In the genomic region with DNA sequence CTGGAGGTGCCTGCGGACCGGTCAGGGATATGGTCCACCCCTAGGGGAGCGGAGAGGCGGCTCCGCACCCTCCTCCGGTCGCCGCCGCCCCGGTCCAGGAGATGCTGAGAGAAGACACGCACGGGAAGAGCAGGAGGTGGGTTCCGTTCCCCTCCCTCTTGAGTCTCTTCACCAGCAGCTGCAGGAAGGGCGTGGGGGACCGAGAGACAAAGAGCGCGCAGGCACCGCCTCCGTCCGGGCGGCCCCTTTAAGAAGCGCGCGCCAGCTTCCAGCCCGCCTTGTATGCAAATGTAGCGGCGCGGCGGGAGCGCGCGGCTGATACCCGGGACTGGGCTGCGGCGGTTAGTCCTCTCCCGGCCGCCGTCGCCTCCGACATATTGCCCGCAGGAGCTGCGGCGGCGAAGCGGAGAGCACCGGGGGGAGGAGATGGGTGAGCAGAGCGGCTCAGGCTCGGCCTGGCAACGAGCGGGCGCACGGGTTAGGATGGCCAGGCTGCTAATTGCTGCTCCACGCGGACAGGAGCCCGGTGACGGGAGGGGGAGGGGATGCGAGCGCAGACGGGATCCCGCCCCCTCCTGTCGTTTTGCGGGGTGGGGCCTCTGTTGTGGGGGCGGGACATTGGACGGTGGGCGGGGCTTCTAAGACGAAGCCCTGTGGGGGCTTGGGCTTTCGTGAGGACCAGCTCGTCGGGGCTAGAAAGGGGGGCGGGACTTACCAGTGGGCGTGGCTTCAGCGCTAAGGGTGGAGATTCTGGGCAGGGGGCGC, we compare ENCODE assay signal across 1 cellular context.
TF ChIP-seq lines count a peak whose summit lies in the region.

A gene (plus strand): TSS at position 318 of the 765 bp plus-strand sequence. CDS start 109 bp downstream, at position 427.

TF ChIP-seq in HepG2, 621 proteins besides CTCF, POLR2A, EP300 and RAD21 (continued from another document and continues in another):
- TF ChIP-seq, protein P1, sequence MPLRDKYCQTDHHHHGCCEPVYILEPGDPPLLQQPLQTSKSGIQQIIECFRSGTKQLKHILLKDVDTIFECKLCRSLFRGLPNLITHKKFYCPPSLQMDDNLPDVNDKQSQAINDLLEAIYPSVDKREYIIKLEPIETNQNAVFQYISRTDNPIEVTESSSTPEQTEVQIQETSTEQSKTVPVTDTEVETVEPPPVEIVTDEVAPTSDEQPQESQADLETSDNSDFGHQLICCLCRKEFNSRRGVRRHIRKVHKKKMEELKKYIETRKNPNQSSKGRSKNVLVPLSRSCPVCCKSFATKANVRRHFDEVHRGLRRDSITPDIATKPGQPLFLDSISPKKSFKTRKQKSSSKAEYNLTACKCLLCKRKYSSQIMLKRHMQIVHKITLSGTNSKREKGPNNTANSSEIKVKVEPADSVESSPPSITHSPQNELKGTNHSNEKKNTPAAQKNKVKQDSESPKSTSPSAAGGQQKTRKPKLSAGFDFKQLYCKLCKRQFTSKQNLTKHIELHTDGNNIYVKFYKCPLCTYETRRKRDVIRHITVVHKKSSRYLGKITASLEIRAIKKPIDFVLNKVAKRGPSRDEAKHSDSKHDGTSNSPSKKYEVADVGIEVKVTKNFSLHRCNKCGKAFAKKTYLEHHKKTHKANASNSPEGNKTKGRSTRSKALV (CRISPR knock-in tag; IDR thresholded peaks at IDR 0.05) = no peak; the same call in 1 of the 2 replicates
- TF ChIP-seq ZNF343 (CRISPR knock-in tag; IDR thresholded peaks at IDR 0.05) (no peak; the same call in 1 of the 2 replicates), TCF12 (IDR thresholded peaks at IDR 0.05) (no peak), TCF12 (CRISPR knock-in tag; IDR thresholded peaks at IDR 0.05) (0 out of 2 replicates have a peak, but pooled peaks have one; percentile 22), CHD4 (IDR thresholded peaks at IDR 0.05; ENCODE audit: borderline replicate concordance, low read length) (no peak), ZNF510 (CRISPR knock-in tag; IDR thresholded peaks at IDR 0.05; ENCODE audit: low read depth) (peak; percentile 75; the same call in 1 of the 2 replicates), KDM3A (CRISPR knock-in tag; IDR thresholded peaks at IDR 0.05; ENCODE audit: low read depth) (peak; percentile 75; the same call in 1 of the 2 replicates), FOXJ3 (CRISPR knock-in tag; IDR thresholded peaks at IDR 0.05; ENCODE audit: borderline replicate concordance) (0 out of 2 replicates have a peak, but pooled peaks have one; percentile 28), KDM2A (CRISPR knock-in tag; IDR thresholded peaks at IDR 0.05; ENCODE audit: borderline replicate concordance, low read depth) (peak; percentile 60; the same call in 1 of the 2 replicates), REXO4 (CRISPR knock-in tag; IDR thresholded peaks at IDR 0.05; ENCODE audit: borderline replicate concordance) (no peak), ZNF10 (CRISPR knock-in tag; IDR thresholded peaks at IDR 0.05; ENCODE audit: borderline replicate concordance, low read depth) (no peak), CBX1 (IDR thresholded peaks at IDR 0.05; ENCODE audit: low read depth) (peak; percentile 52), ZBTB38 (CRISPR knock-in tag; IDR thresholded peaks at IDR 0.05) (peak; percentile 67), MAZ (IDR thresholded peaks at IDR 0.05; ENCODE audit: borderline replicate concordance, low read depth, low read length) (no peak; the same call in 1 of the 2 replicates), MAZ (CRISPR knock-in tag; IDR thresholded peaks at IDR 0.05; ENCODE audit: low read depth) (peak; percentile 90), SIN3B (IDR thresholded peaks at IDR 0.05; ENCODE audit: low read length) (no peak), SRSF4 (IDR thresholded peaks at IDR 0.05; ENCODE audit: low read depth, low read length, poor library complexity, severe bottlenecking) (no peak), JARID2 (CRISPR knock-in tag; IDR thresholded peaks at IDR 0.05; ENCODE audit: insufficient replicate concordance) (peak; percentile 35), YEATS4 (CRISPR knock-in tag; IDR thresholded peaks at IDR 0.05; ENCODE audit: borderline replicate concordance) (peak; percentile 77; the same call in 1 of the 2 replicates), SMC3 (IDR thresholded peaks at IDR 0.05; ENCODE audit: low read length) (no peak), ZNF251 (CRISPR knock-in tag; IDR thresholded peaks at IDR 0.05) (no peak), FOSL2 (CRISPR knock-in tag; IDR thresholded peaks at IDR 0.05) (no peak; the same call in 1 of the 2 replicates), HNRNPUL1 (IDR thresholded peaks at IDR 0.05; ENCODE audit: low read depth, low read length) (no peak), ZFP62 (CRISPR knock-in tag; IDR thresholded peaks at IDR 0.05) (no peak), KAT7 (CRISPR knock-in tag; IDR thresholded peaks at IDR 0.05; ENCODE audit: borderline replicate concordance) (peak; percentile 44; the same call in 1 of the 2 replicates), PHF8 (CRISPR knock-in tag; IDR thresholded peaks at IDR 0.05) (peak; percentile 91), JUN (CRISPR knock-in tag; IDR thresholded peaks at IDR 0.05) (no peak), ZNF556 (CRISPR knock-in tag; IDR thresholded peaks at IDR 0.05; ENCODE audit: borderline replicate concordance) (no peak), ZNF234 (CRISPR knock-in tag; conservative IDR thresholded peaks at IDR 0.05) (no peak), ZNF235 (CRISPR knock-in tag; IDR thresholded peaks at IDR 0.05; ENCODE audit: borderline replicate concordance) (no peak), TP53 (CRISPR knock-in tag; conservative IDR thresholded peaks at IDR 0.05) (no peak), SMAD3 (CRISPR knock-in tag; IDR thresholded peaks at IDR 0.05) (no peak), NR2F6 (IDR thresholded peaks at IDR 0.05) (no peak), NR2F6 (CRISPR knock-in tag; IDR thresholded peaks at IDR 0.05) (0 out of 2 replicates have a peak, but pooled peaks have one; percentile 12), TCF7L2 (IDR thresholded peaks at IDR 0.05; ENCODE audit: low read depth, low read length) (no peak), ZNF12 (CRISPR knock-in tag; IDR thresholded peaks at IDR 0.05) (0 out of 2 replicates have a peak, but pooled peaks have one; percentile 34), NR2F1 (CRISPR knock-in tag; IDR thresholded peaks at IDR 0.05) (no peak), SP5 (CRISPR knock-in tag; IDR thresholded peaks at IDR 0.05; ENCODE audit: borderline replicate concordance, low read depth) (peak; percentile 45; the same call in 1 of the 2 replicates), ZNF703 (CRISPR knock-in tag; IDR thresholded peaks at IDR 0.05; ENCODE audit: borderline replicate concordance) (no peak), SNRNP70 (IDR thresholded peaks at IDR 0.05; ENCODE audit: low read depth, low read length) (no peak), ZKSCAN5 (CRISPR knock-in tag; IDR thresholded peaks at IDR 0.05) (no peak), ZMAT3 (CRISPR knock-in tag; conservative IDR thresholded peaks at IDR 0.05) (0 out of 2 replicates have a peak, but pooled peaks have one; percentile 32), RBAK (CRISPR knock-in tag; IDR thresholded peaks at IDR 0.05) (no peak), SRSF1 (optimal IDR thresholded peaks at IDR 0.05; ENCODE audit: low read depth, low read length) (peak; percentile 45), MXD4 (CRISPR knock-in tag; IDR thresholded peaks at IDR 0.05) (peak; percentile 76; the same call in 1 of the 2 replicates)
- TF ChIP-seq, protein P2, sequence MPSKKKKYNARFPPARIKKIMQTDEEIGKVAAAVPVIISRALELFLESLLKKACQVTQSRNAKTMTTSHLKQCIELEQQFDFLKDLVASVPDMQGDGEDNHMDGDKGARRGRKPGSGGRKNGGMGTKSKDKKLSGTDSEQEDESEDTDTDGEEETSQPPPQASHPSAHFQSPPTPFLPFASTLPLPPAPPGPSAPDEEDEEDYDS (CRISPR knock-in tag; IDR thresholded peaks at IDR 0.05) = peak; percentile 73
- TF ChIP-seq, protein P3, sequence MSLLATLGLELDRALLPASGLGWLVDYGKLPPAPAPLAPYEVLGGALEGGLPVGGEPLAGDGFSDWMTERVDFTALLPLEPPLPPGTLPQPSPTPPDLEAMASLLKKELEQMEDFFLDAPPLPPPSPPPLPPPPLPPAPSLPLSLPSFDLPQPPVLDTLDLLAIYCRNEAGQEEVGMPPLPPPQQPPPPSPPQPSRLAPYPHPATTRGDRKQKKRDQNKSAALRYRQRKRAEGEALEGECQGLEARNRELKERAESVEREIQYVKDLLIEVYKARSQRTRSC (CRISPR knock-in tag; IDR thresholded peaks at IDR 0.05; ENCODE audit: low read depth) = no peak
- TF ChIP-seq, protein P4, sequence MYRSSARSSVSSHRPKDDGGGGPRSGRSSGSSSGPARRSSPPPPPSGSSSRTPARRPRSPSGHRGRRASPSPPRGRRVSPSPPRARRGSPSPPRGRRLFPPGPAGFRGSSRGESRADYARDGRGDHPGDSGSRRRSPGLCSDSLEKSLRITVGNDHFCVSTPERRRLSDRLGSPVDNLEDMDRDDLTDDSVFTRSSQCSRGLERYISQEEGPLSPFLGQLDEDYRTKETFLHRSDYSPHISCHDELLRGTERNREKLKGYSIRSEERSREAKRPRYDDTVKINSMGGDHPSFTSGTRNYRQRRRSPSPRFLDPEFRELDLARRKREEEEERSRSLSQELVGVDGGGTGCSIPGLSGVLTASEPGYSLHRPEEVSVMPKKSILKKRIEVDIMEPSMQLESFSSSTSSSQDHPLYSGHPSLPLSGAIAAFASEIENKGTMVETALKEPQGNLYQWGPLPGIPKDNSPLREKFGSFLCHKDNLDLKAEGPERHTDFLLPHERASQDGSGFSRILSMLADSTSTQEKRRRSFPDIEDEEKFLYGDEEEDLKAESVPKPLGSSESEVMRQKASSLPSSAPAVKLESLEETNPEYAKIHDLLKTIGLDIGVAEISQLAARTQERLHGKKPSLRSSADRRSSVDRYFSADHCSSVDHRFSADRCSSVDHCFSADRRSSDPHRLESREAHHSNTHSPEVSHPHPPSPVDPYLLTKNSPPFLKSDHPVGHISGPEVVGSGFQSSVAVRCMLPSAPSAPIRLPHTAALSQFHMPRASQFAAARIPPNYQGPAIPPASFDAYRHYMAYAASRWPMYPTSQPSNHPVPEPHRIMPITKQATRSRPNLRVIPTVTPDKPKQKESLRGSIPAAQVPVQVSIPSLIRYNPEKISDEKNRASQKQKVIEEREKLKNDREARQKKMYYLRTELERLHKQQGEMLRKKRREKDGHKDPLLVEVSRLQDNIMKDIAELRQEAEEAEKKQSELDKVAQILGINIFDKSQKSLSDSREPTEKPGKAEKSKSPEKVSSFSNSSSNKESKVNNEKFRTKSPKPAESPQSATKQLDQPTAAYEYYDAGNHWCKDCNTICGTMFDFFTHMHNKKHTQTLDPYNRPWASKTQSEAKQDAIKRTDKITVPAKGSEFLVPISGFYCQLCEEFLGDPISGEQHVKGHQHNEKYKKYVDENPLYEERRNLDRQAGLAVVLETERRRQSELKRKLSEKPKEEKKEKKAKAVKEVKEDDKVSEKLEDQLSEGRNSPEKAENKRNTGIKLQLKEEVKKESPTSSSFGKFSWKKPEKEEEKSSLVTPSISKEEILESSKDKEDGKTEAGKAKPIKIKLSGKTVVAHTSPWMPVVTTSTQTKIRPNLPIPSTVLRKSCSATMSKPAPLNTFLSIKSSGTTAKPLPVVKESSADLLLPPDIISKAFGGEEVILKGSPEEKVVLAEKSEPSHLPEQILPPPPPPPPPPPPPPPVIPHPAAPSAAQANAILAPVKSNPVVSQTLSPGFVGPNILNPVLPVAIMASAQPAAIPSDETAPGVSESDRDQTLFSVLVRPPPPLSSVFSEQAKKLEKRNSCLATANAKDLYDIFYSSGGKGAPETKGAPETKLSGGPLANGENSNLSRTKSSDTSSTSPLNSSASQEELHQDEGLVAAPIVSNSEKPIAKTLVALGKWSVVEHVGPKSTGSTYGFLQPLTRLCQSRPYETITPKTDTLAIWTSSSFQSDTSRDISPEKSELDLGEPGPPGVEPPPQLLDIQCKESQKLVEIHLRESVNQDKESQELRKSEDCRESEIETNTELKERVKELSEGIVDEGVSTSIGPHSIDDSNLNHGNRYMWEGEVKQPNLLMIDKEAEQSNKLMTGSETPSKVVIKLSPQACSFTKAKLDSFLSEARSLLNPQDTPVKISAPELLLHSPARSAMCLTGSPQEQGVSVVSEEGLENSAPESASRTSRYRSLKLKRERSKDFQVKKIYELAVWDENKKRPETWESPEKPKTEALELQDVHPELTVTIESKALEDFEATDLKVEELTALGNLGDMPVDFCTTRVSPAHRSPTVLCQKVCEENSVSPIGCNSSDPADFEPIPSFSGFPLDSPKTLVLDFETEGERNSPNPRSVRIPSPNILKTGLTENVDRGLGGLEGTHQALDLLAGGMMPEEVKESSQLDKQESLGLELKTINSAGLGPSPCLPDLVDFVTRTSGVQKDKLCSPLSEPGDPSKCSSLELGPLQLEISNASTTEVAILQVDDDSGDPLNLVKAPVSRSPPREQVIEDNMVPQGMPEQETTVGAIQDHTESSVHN (CRISPR knock-in tag; IDR thresholded peaks at IDR 0.05) = no peak
- TF ChIP-seq, protein P5, sequence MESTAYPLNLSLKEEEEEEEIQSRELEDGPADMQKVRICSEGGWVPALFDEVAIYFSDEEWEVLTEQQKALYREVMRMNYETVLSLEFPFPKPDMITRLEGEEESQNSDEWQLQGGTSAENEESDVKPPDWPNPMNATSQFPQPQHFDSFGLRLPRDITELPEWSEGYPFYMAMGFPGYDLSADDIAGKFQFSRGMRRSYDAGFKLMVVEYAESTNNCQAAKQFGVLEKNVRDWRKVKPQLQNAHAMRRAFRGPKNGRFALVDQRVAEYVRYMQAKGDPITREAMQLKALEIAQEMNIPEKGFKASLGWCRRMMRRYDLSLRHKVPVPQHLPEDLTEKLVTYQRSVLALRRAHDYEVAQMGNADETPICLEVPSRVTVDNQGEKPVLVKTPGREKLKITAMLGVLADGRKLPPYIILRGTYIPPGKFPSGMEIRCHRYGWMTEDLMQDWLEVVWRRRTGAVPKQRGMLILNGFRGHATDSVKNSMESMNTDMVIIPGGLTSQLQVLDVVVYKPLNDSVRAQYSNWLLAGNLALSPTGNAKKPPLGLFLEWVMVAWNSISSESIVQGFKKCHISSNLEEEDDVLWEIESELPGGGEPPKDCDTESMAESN (CRISPR knock-in tag; conservative IDR thresholded peaks at IDR 0.05) = peak; percentile 88
- TF ChIP-seq, protein P6, sequence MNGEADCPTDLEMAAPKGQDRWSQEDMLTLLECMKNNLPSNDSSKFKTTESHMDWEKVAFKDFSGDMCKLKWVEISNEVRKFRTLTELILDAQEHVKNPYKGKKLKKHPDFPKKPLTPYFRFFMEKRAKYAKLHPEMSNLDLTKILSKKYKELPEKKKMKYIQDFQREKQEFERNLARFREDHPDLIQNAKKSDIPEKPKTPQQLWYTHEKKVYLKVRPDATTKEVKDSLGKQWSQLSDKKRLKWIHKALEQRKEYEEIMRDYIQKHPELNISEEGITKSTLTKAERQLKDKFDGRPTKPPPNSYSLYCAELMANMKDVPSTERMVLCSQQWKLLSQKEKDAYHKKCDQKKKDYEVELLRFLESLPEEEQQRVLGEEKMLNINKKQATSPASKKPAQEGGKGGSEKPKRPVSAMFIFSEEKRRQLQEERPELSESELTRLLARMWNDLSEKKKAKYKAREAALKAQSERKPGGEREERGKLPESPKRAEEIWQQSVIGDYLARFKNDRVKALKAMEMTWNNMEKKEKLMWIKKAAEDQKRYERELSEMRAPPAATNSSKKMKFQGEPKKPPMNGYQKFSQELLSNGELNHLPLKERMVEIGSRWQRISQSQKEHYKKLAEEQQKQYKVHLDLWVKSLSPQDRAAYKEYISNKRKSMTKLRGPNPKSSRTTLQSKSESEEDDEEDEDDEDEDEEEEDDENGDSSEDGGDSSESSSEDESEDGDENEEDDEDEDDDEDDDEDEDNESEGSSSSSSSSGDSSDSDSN (CRISPR knock-in tag; IDR thresholded peaks at IDR 0.05) = peak; percentile 71
- TF ChIP-seq, protein P7, sequence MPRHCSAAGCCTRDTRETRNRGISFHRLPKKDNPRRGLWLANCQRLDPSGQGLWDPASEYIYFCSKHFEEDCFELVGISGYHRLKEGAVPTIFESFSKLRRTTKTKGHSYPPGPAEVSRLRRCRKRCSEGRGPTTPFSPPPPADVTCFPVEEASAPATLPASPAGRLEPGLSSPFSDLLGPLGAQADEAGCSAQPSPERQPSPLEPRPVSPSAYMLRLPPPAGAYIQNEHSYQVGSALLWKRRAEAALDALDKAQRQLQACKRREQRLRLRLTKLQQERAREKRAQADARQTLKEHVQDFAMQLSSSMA (CRISPR knock-in tag; IDR thresholded peaks at IDR 0.05) = no peak; the same call in 1 of the 2 replicates
